ENCODE assay signal across 1 cellular context in the genomic region with DNA sequence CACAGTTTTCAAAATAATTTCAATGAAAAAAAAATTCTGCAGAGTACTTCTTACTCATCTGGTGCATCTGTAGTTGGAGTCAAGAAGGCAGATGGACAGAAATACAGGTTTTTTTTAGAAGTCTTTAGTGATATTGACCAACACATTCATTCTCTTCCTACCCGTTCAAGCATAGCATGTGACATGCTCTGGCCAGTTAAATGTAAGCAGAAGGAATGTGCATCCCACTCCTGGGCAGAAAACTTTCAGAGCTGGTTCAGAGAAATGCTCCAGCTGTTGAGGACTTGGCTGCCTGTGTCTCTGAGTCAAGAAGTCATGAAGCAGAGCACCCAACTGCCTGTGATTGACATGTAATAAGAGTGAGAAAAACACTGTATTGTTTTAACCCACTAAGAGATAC.
TF ChIP-seq lines count a peak whose summit lies in the region.

No MANE protein-coding gene starts in this region.

TF ChIP-seq in IMR-90, 13 proteins besides CTCF, POLR2A, EP300 and RAD21 (continued from another document):
- TF ChIP-seq BHLHE40 (IDR thresholded peaks at IDR 0.05; ENCODE audit: low read depth, low read length) (no peak), MXI1 (IDR thresholded peaks at IDR 0.05; ENCODE audit: borderline replicate concordance, low read depth, low read length) (no peak), CEBPB (IDR thresholded peaks at IDR 0.05; ENCODE audit: low read depth, low read length) (no peak)
TF ChIP-seq in IMR-90: peak in this region for 0.
